In the genomic region with DNA sequence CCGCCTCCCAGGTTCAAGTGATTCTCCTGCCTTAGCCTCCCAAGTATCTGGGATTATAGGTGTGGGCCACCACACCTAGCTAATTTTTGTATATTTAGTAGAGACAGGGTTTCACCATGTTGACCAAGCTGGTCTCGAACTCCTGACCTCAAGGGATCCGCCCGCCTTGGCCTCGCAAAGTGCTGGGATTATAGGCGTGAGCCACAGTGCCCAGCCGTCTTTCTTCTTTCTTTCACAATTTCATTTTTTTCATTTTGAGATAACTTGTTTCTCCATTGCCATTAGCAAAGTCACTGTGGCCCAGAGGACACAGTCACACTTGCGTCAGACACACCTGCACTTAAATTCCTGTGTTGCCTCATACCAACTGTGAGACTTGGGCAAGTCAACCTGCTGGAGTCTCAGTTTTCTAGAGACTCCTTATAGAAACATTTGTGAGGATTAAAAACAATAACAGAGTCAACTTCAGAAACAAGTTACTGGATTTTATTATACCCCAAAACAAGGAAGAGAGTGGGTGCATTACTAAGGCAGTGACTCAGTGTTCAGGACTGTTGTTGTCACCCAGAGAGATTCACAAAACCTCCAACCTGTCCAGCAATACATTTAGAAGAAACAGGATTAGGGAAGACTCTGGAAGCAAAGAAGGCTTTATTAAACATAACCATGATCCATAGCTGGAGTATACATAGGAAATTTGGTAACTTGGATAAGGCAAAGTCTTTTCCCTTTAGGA, we compare ENCODE assay signal across 17 cellular contexts. TPM values are rescaled to one million over a fixed set of nuclear protein-coding genes. Genes with fewer than 3 reads are reported as not detected.
DNase-seq lines count a peak whose midpoint lies in the region; ATAC-seq, FAIRE-seq and TF ChIP-seq lines count a peak whose summit lies in the region.
"Had no signal": no experiment of that assay in that cellular context is flagged by ENCODE, and none has a peak within 500 bp of the region (broad histone marks: within the 10 kb centered on the region; RNA-seq: fewer than 3 reads in every experiment).

No MANE protein-coding gene starts in this region.

- H2BK20ac ChIP-seq in H9 (ENCODE audit: low read depth, low read length, poor library complexity, severe bottlenecking): no peak overlapping the region

- no peaks in the 10 kb centered on the region for H3K9me3 ChIP-seq in RWPE2 (ENCODE audit: severe bottlenecking)
- H3K9me3 ChIP-seq in keratinocyte (ENCODE audit: control insufficient read depth, low read depth, low read length): no peaks in the 10 kb centered on the region
- no peaks in the 10 kb centered on the region for H3K9me3 ChIP-seq in smooth muscle cell (replicated peaks; ENCODE audit: low read depth)
- H3K9me3 ChIP-seq in H9 (ENCODE audit: control insufficient read depth, low read depth, low read length): no peaks in the 10 kb centered on the region
- H3K9me3 ChIP-seq: BE2C had no signal

- H2AFZ ChIP-seq in keratinocyte (ENCODE audit: control insufficient read depth, low read length) (no peak overlapping the region), smooth muscle cell (ENCODE audit: low read depth) (no peak overlapping the region), H9 (ENCODE audit: low read length) (no peak overlapping the region)

- TF ChIP-seq CTCF in RWPE2 (IDR thresholded peaks at IDR 0.05; ENCODE audit: poor library complexity, severe bottlenecking) (no peak), keratinocyte (optimal IDR thresholded peaks at IDR 0.05 in 1 of 3, IDR thresholded peaks at IDR 0.05 in 1 of 3, conservative IDR thresholded peaks at IDR 0.05 in 1 of 3; ENCODE audit: extremely low read depth in 1 of 3, insufficient read depth in 2 of 3, low read length in 3 of 3) (no peak), smooth muscle cell (IDR thresholded peaks at IDR 0.05; ENCODE audit: borderline replicate concordance, insufficient read depth, poor library complexity, severe bottlenecking) (no peak), H9 (conservative IDR thresholded peaks at IDR 0.05) (no peak)

- no peak overlapping the region for H2BK12ac ChIP-seq in H9 (ENCODE audit: insufficient read length, low read depth, low read length)

- H3F3A ChIP-seq in smooth muscle cell (ENCODE audit: low read depth): no peaks in the 10 kb centered on the region

- H3K56ac ChIP-seq in H9 (ENCODE audit: insufficient read length, low read depth, low read length): no peak overlapping the region

- no peak overlapping the region for H3K9ac ChIP-seq in keratinocyte (ENCODE audit: control insufficient read depth, extremely low read depth, insufficient read depth, low read length)
- no peak overlapping the region for H3K9ac ChIP-seq in smooth muscle cell (ENCODE audit: low read depth)
- H3K9ac ChIP-seq in H9 (ENCODE audit: extremely low read depth, insufficient read length, low read length): no peak overlapping the region

- H3K4me1 Mint-ChIP-seq in H9: peaks cover 23 to 34% of the 10 kb centered on the region in 2 experiments

- H4K91ac ChIP-seq in H9 (ENCODE audit: insufficient read length, low read depth, low read length): no peak overlapping the region

- no peak overlapping the region for H3K4me3 Mint-ChIP-seq in H9
- H3K4me3 Mint-ChIP-seq: activated CD8-positive, alpha-beta T cell treated with anti-CD3 and anti-CD28 coated beads, Interleukin-2, amount 10 ng/mL, durations not matched to agents 7 days and 5 days had no signal

- no peak overlapping the region for H4K5ac ChIP-seq in H9 (ENCODE audit: insufficient read length, low read depth, low read length)

- no peaks in the 10 kb centered on the region for H3K23me2 ChIP-seq in H9 (ENCODE audit: insufficient read length, low read depth, low read length, poor library complexity, severe bottlenecking)

- no peak overlapping the region for H3T11ph ChIP-seq in H9 (ENCODE audit: low read length)

- no peaks in the 10 kb centered on the region; the same call in 1 of the 2 replicates for H3K27me3 Mint-ChIP-seq in H9 (ENCODE audit: low read depth)

- H3K23ac ChIP-seq in H9 (ENCODE audit: insufficient read length, low read depth, low read length): no peak overlapping the region

- H3K27ac ChIP-seq in RWPE2 (ENCODE audit: poor library complexity, severe bottlenecking) (no peak overlapping the region), keratinocyte (ENCODE audit: control insufficient read depth, insufficient read depth, low read length) (no peak overlapping the region), smooth muscle cell (ENCODE audit: low read depth) (peak overlapping the region; percentile 22), H9 (ENCODE audit: insufficient read length, low read depth, low read length) (no peak overlapping the region)

- H4K20me1 ChIP-seq in keratinocyte (ENCODE audit: control insufficient read depth, extremely low read depth, insufficient read depth, low read length): no peaks in the 10 kb centered on the region
- H4K20me1 ChIP-seq in smooth muscle cell (ENCODE audit: low read depth): no peaks in the 10 kb centered on the region
- H4K20me1 ChIP-seq in H9 (ENCODE audit: control insufficient read depth, insufficient read depth, insufficient read length): no peaks in the 10 kb centered on the region

- no peak overlapping the region for H2AK5ac ChIP-seq in H9 (ENCODE audit: insufficient read length, low read length)

- no peaks in the 10 kb centered on the region for H3K79me2 ChIP-seq in keratinocyte (ENCODE audit: control insufficient read depth, insufficient read depth, low read length)
- no peaks in the 10 kb centered on the region for H3K79me2 ChIP-seq in smooth muscle cell (ENCODE audit: low read depth)
- H3K79me2 ChIP-seq in H9 (ENCODE audit: insufficient read depth, low read length): 0 out of 2 replicates have a peak, but pooled peaks cover 2% of the 10 kb centered on the region

- WGBS in smooth muscle cell (ENCODE audit: low lambda C conversion rate): 79% methylated on average over 8 of the region's 8 CpGs
- no CpG with 5 or more reads among the region's 8 CpGs for WGBS in H9 (ENCODE audit: extremely low coverage, insufficient read length, low lambda C conversion rate)

- no peaks in the 10 kb centered on the region for H3K79me1 ChIP-seq in H9 (ENCODE audit: insufficient read depth, low read depth, low read length, poor library complexity, severe bottlenecking)

- H3K4me2 ChIP-seq in keratinocyte (ENCODE audit: control insufficient read depth, extremely low read depth, insufficient read depth, low read depth, low read length) (no peak overlapping the region), smooth muscle cell (peak overlapping the region; percentile 20), H9 (ENCODE audit: insufficient read depth, insufficient read length, low read length) (no peak overlapping the region)

- H3K4me3 ChIP-seq in RWPE2 (ENCODE audit: severe bottlenecking) (no peak overlapping the region), keratinocyte (ENCODE audit: control insufficient read depth in 2 of 3, extremely low read depth in 1 of 3, insufficient read depth in 2 of 3, low read depth in 1 of 3, low read length in 3 of 3) (no peak overlapping the region), smooth muscle cell (no peak overlapping the region)
- H3K4me3 ChIP-seq: GM12878 had no signal

- no peaks in the 10 kb centered on the region; a peak in 1 of 5 replicates for H3K9me3 Mint-ChIP-seq in H9
- H3K9me3 Mint-ChIP-seq: activated T-helper 2 cell treated with anti-CD3 and anti-CD28 coated beads, Interferon-gamma antibody, Interleukin-2, Interleukin-4, amounts not matched to agents 10 μg/mL and 5 μg/mL and 100 μg/mL, durations not matched to agents 14 hours and 24 hours and 36 hours had no signal

- dilution Hi-C loops in keratinocyte (cut with MboI; ENCODE audit: extremely low pct_ligation_motif_present, low sequenced_read_pairs): no loop called here

- H4K8ac ChIP-seq in H9 (replicated peaks; ENCODE audit: insufficient read length, low read depth, low read length): no peak overlapping the region

- peak; percentile 71 for DNase-seq in GF-D8 (lab: John Stamatoyannopoulos, UW)
- no peak for DNase-seq in RWPE2 (ENCODE audit: low spot score)
- no peak for DNase-seq in keratinocyte (ENCODE audit: low read depth, low spot score)
- DNase-seq in smooth muscle cell (lab: John Stamatoyannopoulos, UW; ENCODE audit: unreplicated experiment): no peak
- no peak for DNase-seq in GM19238 (ENCODE audit: insufficient read length, low spot score)
- no peak for DNase-seq in DMS114 treated with DMSO at 0.1 percent for 48 hours (lab: John Stamatoyannopoulos, UW; ENCODE audit: unreplicated experiment)
- DNase-seq in H9: no peak
- no peak for DNase-seq in HUDEP-2 (lab: John Stamatoyannopoulos, UW; ENCODE audit: unreplicated experiment in 76 of 76)
- DNase-seq: activated CD8-positive, alpha-beta T cell treated with anti-CD3 and anti-CD28 coated beads, Interleukin-2, amount 10 ng/mL, durations not matched to agents 7 days and 5 days; amygdala; BE2C; NCI-H1092 treated with DMSO at 0.1 percent for 48 hours had no signal

- H3K14ac ChIP-seq in H9 (ENCODE audit: insufficient read depth, low read length): no peak overlapping the region

- no peaks in the 10 kb centered on the region for H3K36me3 ChIP-seq in RWPE2 (ENCODE audit: low read depth)
- H3K36me3 ChIP-seq in keratinocyte (ENCODE audit: control insufficient read depth in 2 of 2, extremely low read depth in 1 of 2, insufficient read depth in 2 of 2, low read length in 2 of 2): no peaks in the 10 kb centered on the region
- no peaks in the 10 kb centered on the region for H3K36me3 ChIP-seq in smooth muscle cell (ENCODE audit: low read depth)
- H3K36me3 ChIP-seq: BE2C had no signal

- H3K36me3 Mint-ChIP-seq in H9 (ENCODE audit: insufficient read depth in 1 of 3, low read depth in 3 of 3): no peaks in the 10 kb centered on the region

- H2BK5ac ChIP-seq in H9 (ENCODE audit: insufficient read length, low read length): no peak overlapping the region

- peak; percentile 29 for FAIRE-seq in keratinocyte (lab: Jason Lieb, UNC)
- FAIRE-seq: frontal cortex, GM12878, TTC549 had no signal

- H3K4me1 ChIP-seq in RWPE2 (ENCODE audit: insufficient read depth, poor library complexity, severe bottlenecking): peaks cover 7% of the 10 kb centered on the region
- peaks cover 13% of the 10 kb centered on the region for H3K4me1 ChIP-seq in keratinocyte (ENCODE audit: control insufficient read depth, extremely low read depth, insufficient read depth, low read length)
- peaks cover 6% of the 10 kb centered on the region for H3K4me1 ChIP-seq in smooth muscle cell (ENCODE audit: low read depth)
- peaks cover 4% of the 10 kb centered on the region for H3K4me1 ChIP-seq in H9 (ENCODE audit: insufficient read depth, low read length)
- H3K4me1 ChIP-seq: BE2C had no signal

- H3K4ac ChIP-seq in H9 (ENCODE audit: low read depth, low read length): no peak overlapping the region

- peak; percentile 44; the same call in 2 of the 3 replicates for ATAC-seq in RWPE2 (ENCODE audit: low read depth)
- ATAC-seq: activated CD8-positive, alpha-beta T cell treated with anti-CD3 and anti-CD28 coated beads, Interleukin-2, amount 10 ng/mL, durations not matched to agents 7 days and 5 days; GM12878 had no signal

- no peak overlapping the region for H2BK120ac ChIP-seq in H9 (ENCODE audit: low read depth, low read length, poor library complexity, severe bottlenecking)

- H3K27ac Mint-ChIP-seq in H9: no peak overlapping the region
- H3K27ac Mint-ChIP-seq: activated CD8-positive, alpha-beta T cell treated with anti-CD3 and anti-CD28 coated beads, Interleukin-2, amount 10 ng/mL, durations not matched to agents 7 days and 5 days; activated T-helper 2 cell treated with anti-CD3 and anti-CD28 coated beads, Interferon-gamma antibody, Interleukin-2, Interleukin-4, amounts not matched to agents 10 μg/mL and 5 μg/mL and 100 μg/mL, durations not matched to agents 14 hours and 24 hours and 36 hours had no signal

- H3K18ac ChIP-seq in H9 (ENCODE audit: insufficient read length, low read depth, low read length): no peak overlapping the region

- no peak overlapping the region for H2BK15ac ChIP-seq in H9 (ENCODE audit: low read depth, low read length)

- H3K27me3 ChIP-seq in RWPE2 (ENCODE audit: insufficient read depth, poor library complexity, severe bottlenecking) (no peaks in the 10 kb centered on the region), keratinocyte (ENCODE audit: control insufficient read depth, extremely low read depth, insufficient read depth, low read length) (no peaks in the 10 kb centered on the region), smooth muscle cell (ENCODE audit: low read depth) (no peaks in the 10 kb centered on the region), H9 (ENCODE audit: insufficient read depth, low read length) (no peaks in the 10 kb centered on the region)
- H3K27me3 ChIP-seq: BE2C had no signal

- H3K9me1 ChIP-seq in keratinocyte (ENCODE audit: control insufficient read depth, extremely low read depth, insufficient read depth, low read length): no peaks in the 10 kb centered on the region

RNA-seq across cellular contexts. Expression of a gene that starts 2.6 kb away (rescaled TPM):
- polyA plus RNA-seq in keratinocyte (not detected in 3 replicates), smooth muscle cell (not detected in 2 replicates)
- not detected for polyA plus RNA-seq in keratinocyte (2011; ENCODE audit: low read depth)
- polyA plus RNA-seq in keratinocyte (2011; cell fraction: cytosol; rRNA removed): not detected in 2 replicates
- not detected in 2 replicates for polyA plus RNA-seq in keratinocyte (2011; cell fraction: nucleus; rRNA removed)
- not detected in 2 replicates for polyA plus RNA-seq in keratinocyte (2012; ENCODE audit: low replicate concordance)
- not detected in 3 replicates for polyA minus RNA-seq in keratinocyte
- not detected for polyA minus RNA-seq in keratinocyte (2011; cell fraction: cytosol; rRNA and poly(A)+ RNA removed)
- polyA minus RNA-seq in keratinocyte (2011; cell fraction: nucleus; rRNA and poly(A)+ RNA removed): not detected in 2 replicates
- total RNA-seq in smooth muscle cell (not detected in 2 replicates), H9 (2021) (not detected in 2 replicates)
- total RNA-seq: activated CD8-positive, alpha-beta T cell treated with anti-CD3 and anti-CD28 coated beads, Interleukin-2, amount 10 ng/mL, durations not matched to agents 7 days and 5 days; activated T-helper 2 cell treated with anti-CD3 and anti-CD28 coated beads, Interferon-gamma antibody, Interleukin-2, Interleukin-4, amounts not matched to agents 10 μg/mL and 5 μg/mL and 100 μg/mL, durations not matched to agents 14 hours and 24 hours and 36 hours; frontal cortex; GM12878; subcutaneous adipose tissue had no signal

RNA-seq across cellular contexts. Expression of a gene that starts 6.2 kb away (rescaled TPM):
- polyA plus RNA-seq in keratinocyte: 589 to 619 TPM (median 593 TPM) in 3 replicates
- 77.7 TPM for polyA plus RNA-seq in keratinocyte (2011; ENCODE audit: low read depth)
- 486 and 677 TPM in 2 replicates for polyA plus RNA-seq in keratinocyte (2011; cell fraction: cytosol; rRNA removed)
- 291 and 385 TPM in 2 replicates for polyA plus RNA-seq in keratinocyte (2011; cell fraction: nucleus; rRNA removed)
- polyA plus RNA-seq in keratinocyte (2012; ENCODE audit: low replicate concordance): 237 and 564 TPM in 2 replicates
- polyA minus RNA-seq in keratinocyte: 707 to 900 TPM (median 857 TPM) in 3 replicates
- 552 TPM for polyA minus RNA-seq in keratinocyte (2011; cell fraction: cytosol; rRNA and poly(A)+ RNA removed)
- 104 and 175 TPM in 2 replicates for polyA minus RNA-seq in keratinocyte (2011; cell fraction: nucleus; rRNA and poly(A)+ RNA removed)
- total RNA-seq in smooth muscle cell: 108 and 133 TPM in 2 replicates
- 104 and 127 TPM in 2 replicates for polyA plus RNA-seq in smooth muscle cell
- 311 and 332 TPM in 2 replicates for total RNA-seq in H9 (2021)

RNA-seq across cellular contexts. Expression of a gene that starts 52.1 kb away (rescaled TPM):
- polyA plus RNA-seq in keratinocyte: not detected in 3 replicates
- not detected for polyA plus RNA-seq in keratinocyte (2011; ENCODE audit: low read depth)
- polyA plus RNA-seq in keratinocyte (2011; cell fraction: cytosol; rRNA removed): not detected in 2 replicates
- not detected in 2 replicates for polyA plus RNA-seq in keratinocyte (2011; cell fraction: nucleus; rRNA removed)
- polyA plus RNA-seq in keratinocyte (2012; ENCODE audit: low replicate concordance): not detected in 2 replicates
- not detected in 3 replicates for polyA minus RNA-seq in keratinocyte
- polyA minus RNA-seq in keratinocyte (2011; cell fraction: cytosol; rRNA and poly(A)+ RNA removed): not detected
- polyA minus RNA-seq in keratinocyte (2011; cell fraction: nucleus; rRNA and poly(A)+ RNA removed): not detected in 2 replicates
- total RNA-seq in smooth muscle cell: not detected in 2 replicates
- polyA plus RNA-seq in smooth muscle cell: not detected in 2 replicates
- not detected in 2 replicates for total RNA-seq in H9 (2021)
- total RNA-seq: activated CD8-positive, alpha-beta T cell treated with anti-CD3 and anti-CD28 coated beads, Interleukin-2, amount 10 ng/mL, durations not matched to agents 7 days and 5 days; activated T-helper 2 cell treated with anti-CD3 and anti-CD28 coated beads, Interferon-gamma antibody, Interleukin-2, Interleukin-4, amounts not matched to agents 10 μg/mL and 5 μg/mL and 100 μg/mL, durations not matched to agents 14 hours and 24 hours and 36 hours had no signal
